Comparison of ENCODE assay signal across 8 cellular contexts in the genomic region with DNA sequence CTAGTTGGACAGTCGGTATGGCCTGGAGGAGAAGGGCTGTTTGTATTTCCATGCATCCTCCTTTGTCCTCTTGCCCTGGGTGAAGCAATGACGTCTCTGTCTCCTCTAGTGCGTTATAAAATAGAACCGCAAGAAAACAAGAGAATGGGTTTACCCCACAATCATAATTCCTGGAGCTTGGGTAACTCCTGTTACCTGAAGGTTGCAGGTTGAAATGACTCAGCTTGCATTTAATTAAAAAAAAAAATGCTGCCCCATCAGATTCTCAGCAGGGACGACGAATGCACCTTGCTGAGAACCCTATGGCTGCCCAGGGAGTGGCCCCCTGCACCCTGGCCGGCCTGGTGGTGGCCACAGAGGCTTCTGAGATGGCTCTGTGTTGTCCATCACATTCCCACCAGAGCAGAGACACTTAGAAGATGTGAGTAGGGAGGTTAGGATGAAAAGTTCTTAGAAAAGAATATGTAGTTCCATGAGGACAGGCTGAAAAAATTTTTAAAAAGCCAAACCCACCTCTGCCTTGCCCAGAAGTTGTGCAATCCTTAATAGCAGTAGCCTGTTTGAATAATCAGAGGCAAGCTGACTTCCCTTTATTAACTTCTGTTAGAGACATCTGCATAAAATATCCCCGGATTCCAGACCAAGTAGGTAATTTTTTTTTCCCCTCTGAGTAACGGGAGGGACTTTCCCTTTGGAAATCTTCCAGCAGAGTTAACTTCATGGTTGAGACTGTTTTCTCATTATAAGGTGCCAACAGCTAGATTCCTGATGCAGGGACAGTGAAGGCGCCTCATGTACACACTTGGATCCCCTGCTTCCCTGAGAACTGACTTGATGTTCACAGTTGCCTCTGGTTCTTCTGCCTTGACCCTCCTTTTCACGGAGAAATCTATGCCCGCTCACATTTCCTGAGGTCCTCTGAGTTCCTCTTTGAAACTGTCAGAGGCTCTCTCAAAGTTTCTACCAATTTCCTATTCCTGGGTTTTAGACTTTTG.
DNase-seq lines count a peak whose midpoint lies in the region; ATAC-seq and TF ChIP-seq lines count a peak whose summit lies in the region.

No MANE protein-coding gene starts in this region.

- CTCF ChIA-PET in activated CD8-positive, alpha-beta T cell treated with anti-CD3 and anti-CD28 coated beads, Interleukin-2, amount 10 ng/mL, durations not matched to agents 7 days and 5 days (lab: Charles Lee) = no interaction called here

- peak overlapping the region; percentile 55 for H3K27ac Mint-ChIP-seq in activated T-cell treated with anti-CD3 and anti-CD28 coated beads, Interleukin-2, amount 50 U/mL, for 24 hours
- peak overlapping the region; percentile 41 for H3K27ac Mint-ChIP-seq in activated CD8-positive, alpha-beta T cell treated with anti-CD3 and anti-CD28 coated beads, Interleukin-2, amount 10 ng/mL, durations not matched to agents 7 days and 5 days

- H3K4me1 Mint-ChIP-seq in activated T-cell treated with anti-CD3 and anti-CD28 coated beads, Interleukin-2, amount 50 U/mL, for 24 hours (ENCODE audit: low read depth) = peaks cover 54% of the 10 kb centered on the region
- H3K4me1 Mint-ChIP-seq in activated CD8-positive, alpha-beta T cell treated with anti-CD3 and anti-CD28 coated beads, Interleukin-2, amount 10 ng/mL, durations not matched to agents 7 days and 5 days (ENCODE audit: low read depth) = peaks cover 74% of the 10 kb centered on the region

- no peak for TF ChIP-seq EP300 in sigmoid colon (IDR thresholded peaks at IDR 0.05)

- H3K27ac ChIP-seq in sigmoid colon = peak overlapping the region; percentile 68 to 88 (median 84)

- POLR2A ChIA-PET in activated CD8-positive, alpha-beta T cell treated with anti-CD3 and anti-CD28 coated beads, Interleukin-2, amount 10 ng/mL, durations not matched to agents 7 days and 5 days (lab: Charles Lee) = interaction anchor here (0.6 to 2.0 kb wide), 4 partner anchors 8 to 1456 kb away, joined by 3 to 5 read pairs (median 4); no protein-coding TSS in a partner anchor

- H3K36me3 ChIP-seq in sigmoid colon = peaks cover 0 to 4% (median 0%) of the 10 kb centered on the region in 4 donors

- no peak for TF ChIP-seq POLR2A in sigmoid colon (IDR thresholded peaks at IDR 0.05)

- H3K9me3 Mint-ChIP-seq in activated T-cell treated with anti-CD3 and anti-CD28 coated beads, Interleukin-2, amount 50 U/mL, for 24 hours = no peaks in the 10 kb centered on the region
- peaks cover 5% of the 10 kb centered on the region for H3K9me3 Mint-ChIP-seq in activated CD8-positive, alpha-beta T cell treated with anti-CD3 and anti-CD28 coated beads, Interleukin-2, amount 10 ng/mL, durations not matched to agents 7 days and 5 days (ENCODE audit: insufficient read depth)

- DNase-seq in activated T-cell treated with anti-CD3 and anti-CD28 coated beads, Interleukin-2, amount 50 U/mL, for 24 hours = no peak
- no peak for DNase-seq in activated T-cell treated with anti-CD3 and anti-CD28 coated beads, Interleukin-2, amount 50 U/mL, for 1 hour
- DNase-seq in activated CD8-positive, alpha-beta T cell treated with anti-CD3 and anti-CD28 coated beads, Interleukin-2, amount 10 ng/mL, durations not matched to agents 7 days and 5 days = no peak
- DNase-seq in cardiac septum (ENCODE audit: low spot score) (peak; percentile 33), sigmoid colon (no peak), GM19240 (ENCODE audit: insufficient read length, low spot score) (no peak), germinal center (ENCODE audit: low spot score) (no peak), NCI-H128 (lab: John Stamatoyannopoulos, UW; ENCODE audit: unreplicated experiment) (no peak)

- H3K4me3 Mint-ChIP-seq in activated T-cell treated with anti-CD3 and anti-CD28 coated beads, Interleukin-2, amount 50 U/mL, for 24 hours = peak overlapping the region; percentile 26
- no peak overlapping the region for H3K4me3 Mint-ChIP-seq in activated CD8-positive, alpha-beta T cell treated with anti-CD3 and anti-CD28 coated beads, Interleukin-2, amount 10 ng/mL, durations not matched to agents 7 days and 5 days

- no peak for ATAC-seq in activated CD8-positive, alpha-beta T cell treated with anti-CD3 and anti-CD28 coated beads, Interleukin-2, amount 10 ng/mL, durations not matched to agents 7 days and 5 days

- H3K27me3 ChIP-seq in sigmoid colon = no peaks in the 10 kb centered on the region

- H3K4me1 ChIP-seq in sigmoid colon = peaks cover 0 to 53% (median 41%) of the 10 kb centered on the region in 4 donors

- 43 to 51% methylated on average over 12 of the region's 12 CpGs for WGBS in sigmoid colon, 2 donors

- H3K4me3 ChIP-seq in sigmoid colon = no peak overlapping the region

- intact Hi-C loops in cardiac septum (cut with DNase I) = no loop called here
- intact Hi-C loops in sigmoid colon (cut with DNase I) = loop anchor here (2.0 kb wide), 1 partner anchor 19 kb away; no protein-coding TSS in a partner anchor

- H3K9me3 ChIP-seq in sigmoid colon = no peaks in the 10 kb centered on the region

- peaks cover 65% of the 10 kb centered on the region for H3K36me3 Mint-ChIP-seq in activated T-cell treated with anti-CD3 and anti-CD28 coated beads, Interleukin-2, amount 50 U/mL, for 24 hours (ENCODE audit: low read depth)
- H3K36me3 Mint-ChIP-seq in activated CD8-positive, alpha-beta T cell treated with anti-CD3 and anti-CD28 coated beads, Interleukin-2, amount 10 ng/mL, durations not matched to agents 7 days and 5 days (ENCODE audit: low read depth) = peaks cover 78% of the 10 kb centered on the region

- TF ChIP-seq CTCF in sigmoid colon (IDR thresholded peaks at IDR 0.05) = no peak

- H3K27me3 Mint-ChIP-seq in activated T-cell treated with anti-CD3 and anti-CD28 coated beads, Interleukin-2, amount 50 U/mL, for 24 hours = no peaks in the 10 kb centered on the region
- H3K27me3 Mint-ChIP-seq in activated CD8-positive, alpha-beta T cell treated with anti-CD3 and anti-CD28 coated beads, Interleukin-2, amount 10 ng/mL, durations not matched to agents 7 days and 5 days (ENCODE audit: low read depth) = no peaks in the 10 kb centered on the region
